1 cellular context compared by ENCODE assay signal in genomic region chr2:26344581-26345283, GRCh38.
TF ChIP-seq lines count a peak whose summit lies in the region.

No MANE protein-coding gene starts in this region.

TF ChIP-seq in HepG2, 621 proteins besides CTCF, POLR2A, EP300 and RAD21 (continues in another document):
- peak; percentile 43; the same call in 1 of the 2 replicates for TF ChIP-seq ELF3 (CRISPR knock-in tag; IDR thresholded peaks at IDR 0.05)
- no peak for TF ChIP-seq ZNF563 (CRISPR knock-in tag; IDR thresholded peaks at IDR 0.05)
- TF ChIP-seq MATR3 (CRISPR knock-in tag; IDR thresholded peaks at IDR 0.05): no peak
- TF ChIP-seq POGZ (CRISPR knock-in tag; IDR thresholded peaks at IDR 0.05): 0 out of 2 replicates have a peak, but pooled peaks have one; percentile 24
- TF ChIP-seq TEAD3 (CRISPR knock-in tag; optimal IDR thresholded peaks at IDR 0.05; ENCODE audit: borderline replicate concordance): peak; percentile 95
- TF ChIP-seq, protein P1, sequence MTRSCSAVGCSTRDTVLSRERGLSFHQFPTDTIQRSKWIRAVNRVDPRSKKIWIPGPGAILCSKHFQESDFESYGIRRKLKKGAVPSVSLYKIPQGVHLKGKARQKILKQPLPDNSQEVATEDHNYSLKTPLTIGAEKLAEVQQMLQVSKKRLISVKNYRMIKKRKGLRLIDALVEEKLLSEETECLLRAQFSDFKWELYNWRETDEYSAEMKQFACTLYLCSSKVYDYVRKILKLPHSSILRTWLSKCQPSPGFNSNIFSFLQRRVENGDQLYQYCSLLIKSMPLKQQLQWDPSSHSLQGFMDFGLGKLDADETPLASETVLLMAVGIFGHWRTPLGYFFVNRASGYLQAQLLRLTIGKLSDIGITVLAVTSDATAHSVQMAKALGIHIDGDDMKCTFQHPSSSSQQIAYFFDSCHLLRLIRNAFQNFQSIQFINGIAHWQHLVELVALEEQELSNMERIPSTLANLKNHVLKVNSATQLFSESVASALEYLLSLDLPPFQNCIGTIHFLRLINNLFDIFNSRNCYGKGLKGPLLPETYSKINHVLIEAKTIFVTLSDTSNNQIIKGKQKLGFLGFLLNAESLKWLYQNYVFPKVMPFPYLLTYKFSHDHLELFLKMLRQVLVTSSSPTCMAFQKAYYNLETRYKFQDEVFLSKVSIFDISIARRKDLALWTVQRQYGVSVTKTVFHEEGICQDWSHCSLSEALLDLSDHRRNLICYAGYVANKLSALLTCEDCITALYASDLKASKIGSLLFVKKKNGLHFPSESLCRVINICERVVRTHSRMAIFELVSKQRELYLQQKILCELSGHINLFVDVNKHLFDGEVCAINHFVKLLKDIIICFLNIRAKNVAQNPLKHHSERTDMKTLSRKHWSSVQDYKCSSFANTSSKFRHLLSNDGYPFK (CRISPR knock-in tag; IDR thresholded peaks at IDR 0.05; ENCODE audit: borderline replicate concordance): no peak
- no peak for TF ChIP-seq SUZ12 (IDR thresholded peaks at IDR 0.05; ENCODE audit: low read depth, low read length)
- TF ChIP-seq, protein P2, sequence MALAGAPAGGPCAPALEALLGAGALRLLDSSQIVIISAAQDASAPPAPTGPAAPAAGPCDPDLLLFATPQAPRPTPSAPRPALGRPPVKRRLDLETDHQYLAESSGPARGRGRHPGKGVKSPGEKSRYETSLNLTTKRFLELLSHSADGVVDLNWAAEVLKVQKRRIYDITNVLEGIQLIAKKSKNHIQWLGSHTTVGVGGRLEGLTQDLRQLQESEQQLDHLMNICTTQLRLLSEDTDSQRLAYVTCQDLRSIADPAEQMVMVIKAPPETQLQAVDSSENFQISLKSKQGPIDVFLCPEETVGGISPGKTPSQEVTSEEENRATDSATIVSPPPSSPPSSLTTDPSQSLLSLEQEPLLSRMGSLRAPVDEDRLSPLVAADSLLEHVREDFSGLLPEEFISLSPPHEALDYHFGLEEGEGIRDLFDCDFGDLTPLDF (CRISPR knock-in tag; IDR thresholded peaks at IDR 0.05): 0 out of 2 replicates have a peak, but pooled peaks have one; percentile 16
- TF ChIP-seq TOPORS (CRISPR knock-in tag; IDR thresholded peaks at IDR 0.05): no peak
- no peak for TF ChIP-seq ZNF678 (CRISPR knock-in tag; IDR thresholded peaks at IDR 0.05)
- TF ChIP-seq, protein P3, sequence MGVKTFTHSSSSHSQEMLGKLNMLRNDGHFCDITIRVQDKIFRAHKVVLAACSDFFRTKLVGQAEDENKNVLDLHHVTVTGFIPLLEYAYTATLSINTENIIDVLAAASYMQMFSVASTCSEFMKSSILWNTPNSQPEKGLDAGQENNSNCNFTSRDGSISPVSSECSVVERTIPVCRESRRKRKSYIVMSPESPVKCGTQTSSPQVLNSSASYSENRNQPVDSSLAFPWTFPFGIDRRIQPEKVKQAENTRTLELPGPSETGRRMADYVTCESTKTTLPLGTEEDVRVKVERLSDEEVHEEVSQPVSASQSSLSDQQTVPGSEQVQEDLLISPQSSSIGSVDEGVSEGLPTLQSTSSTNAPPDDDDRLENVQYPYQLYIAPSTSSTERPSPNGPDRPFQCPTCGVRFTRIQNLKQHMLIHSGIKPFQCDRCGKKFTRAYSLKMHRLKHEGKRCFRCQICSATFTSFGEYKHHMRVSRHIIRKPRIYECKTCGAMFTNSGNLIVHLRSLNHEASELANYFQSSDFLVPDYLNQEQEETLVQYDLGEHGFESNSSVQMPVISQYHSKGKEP (CRISPR knock-in tag; IDR thresholded peaks at IDR 0.05): no peak
- TF ChIP-seq AGO2 (optimal IDR thresholded peaks at IDR 0.05; ENCODE audit: low read depth, low read length): peak; percentile 14
- TF ChIP-seq HIVEP1 (CRISPR knock-in tag; IDR thresholded peaks at IDR 0.05): no peak
- TF ChIP-seq ETV5 (CRISPR knock-in tag; IDR thresholded peaks at IDR 0.05; ENCODE audit: borderline replicate concordance): 0 out of 2 replicates have a peak, but pooled peaks have one; percentile 6
- no peak for TF ChIP-seq ZNF431 (CRISPR knock-in tag; IDR thresholded peaks at IDR 0.05; ENCODE audit: borderline replicate concordance, low read depth)
- TF ChIP-seq HNF1A (IDR thresholded peaks at IDR 0.05; ENCODE audit: low read depth): 0 out of 2 replicates have a peak, but pooled peaks have one; percentile 17
- no peak for TF ChIP-seq HNF1A (CRISPR knock-in tag; IDR thresholded peaks at IDR 0.05; ENCODE audit: borderline replicate concordance)
- TF ChIP-seq THAP8 (CRISPR knock-in tag; IDR thresholded peaks at IDR 0.05; ENCODE audit: borderline replicate concordance): no peak
- no peak for TF ChIP-seq ELF1 (CRISPR knock-in tag; IDR thresholded peaks at IDR 0.05)
- TF ChIP-seq, protein P4, sequence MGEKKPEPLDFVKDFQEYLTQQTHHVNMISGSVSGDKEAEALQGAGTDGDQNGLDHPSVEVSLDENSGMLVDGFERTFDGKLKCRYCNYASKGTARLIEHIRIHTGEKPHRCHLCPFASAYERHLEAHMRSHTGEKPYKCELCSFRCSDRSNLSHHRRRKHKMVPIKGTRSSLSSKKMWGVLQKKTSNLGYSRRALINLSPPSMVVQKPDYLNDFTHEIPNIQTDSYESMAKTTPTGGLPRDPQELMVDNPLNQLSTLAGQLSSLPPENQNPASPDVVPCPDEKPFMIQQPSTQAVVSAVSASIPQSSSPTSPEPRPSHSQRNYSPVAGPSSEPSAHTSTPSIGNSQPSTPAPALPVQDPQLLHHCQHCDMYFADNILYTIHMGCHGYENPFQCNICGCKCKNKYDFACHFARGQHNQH (CRISPR knock-in tag; IDR thresholded peaks at IDR 0.05): 0 out of 2 replicates have a peak, but pooled peaks have one; percentile 34
- TF ChIP-seq JUND (CRISPR knock-in tag; IDR thresholded peaks at IDR 0.05): peak; percentile 65; the same call in 1 of the 2 replicates
- TF ChIP-seq, protein P5, sequence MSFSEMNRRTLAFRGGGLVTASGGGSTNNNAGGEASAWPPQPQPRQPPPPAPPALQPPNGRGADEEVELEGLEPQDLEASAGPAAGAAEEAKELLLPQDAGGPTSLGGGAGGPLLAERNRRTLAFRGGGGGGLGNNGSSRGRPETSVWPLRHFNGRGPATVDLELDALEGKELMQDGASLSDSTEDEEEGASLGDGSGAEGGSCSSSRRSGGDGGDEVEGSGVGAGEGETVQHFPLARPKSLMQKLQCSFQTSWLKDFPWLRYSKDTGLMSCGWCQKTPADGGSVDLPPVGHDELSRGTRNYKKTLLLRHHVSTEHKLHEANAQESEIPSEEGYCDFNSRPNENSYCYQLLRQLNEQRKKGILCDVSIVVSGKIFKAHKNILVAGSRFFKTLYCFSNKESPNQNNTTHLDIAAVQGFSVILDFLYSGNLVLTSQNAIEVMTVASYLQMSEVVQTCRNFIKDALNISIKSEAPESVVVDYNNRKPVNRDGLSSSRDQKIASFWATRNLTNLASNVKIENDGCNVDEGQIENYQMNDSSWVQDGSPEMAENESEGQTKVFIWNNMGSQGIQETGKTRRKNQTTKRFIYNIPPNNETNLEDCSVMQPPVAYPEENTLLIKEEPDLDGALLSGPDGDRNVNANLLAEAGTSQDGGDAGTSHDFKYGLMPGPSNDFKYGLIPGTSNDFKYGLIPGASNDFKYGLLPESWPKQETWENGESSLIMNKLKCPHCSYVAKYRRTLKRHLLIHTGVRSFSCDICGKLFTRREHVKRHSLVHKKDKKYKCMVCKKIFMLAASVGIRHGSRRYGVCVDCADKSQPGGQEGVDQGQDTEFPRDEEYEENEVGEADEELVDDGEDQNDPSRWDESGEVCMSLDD (CRISPR knock-in tag; IDR thresholded peaks at IDR 0.05; ENCODE audit: borderline replicate concordance): no peak
- peak; percentile 89 for TF ChIP-seq ZNF460 (CRISPR knock-in tag; IDR thresholded peaks at IDR 0.05; ENCODE audit: borderline replicate concordance)
- TF ChIP-seq ZSCAN9 (CRISPR knock-in tag; IDR thresholded peaks at IDR 0.05; ENCODE audit: borderline replicate concordance): no peak
- TF ChIP-seq ZNF644 (CRISPR knock-in tag; IDR thresholded peaks at IDR 0.05; ENCODE audit: low read depth): no peak
- TF ChIP-seq FLYWCH1 (CRISPR knock-in tag; IDR thresholded peaks at IDR 0.05): no peak
- TF ChIP-seq DR1 (CRISPR knock-in tag; IDR thresholded peaks at IDR 0.05): no peak
- no peak for TF ChIP-seq HNRNPK (IDR thresholded peaks at IDR 0.05; ENCODE audit: low read depth, low read length, poor library complexity, severe bottlenecking)
- TF ChIP-seq FIP1L1 (IDR thresholded peaks at IDR 0.05; ENCODE audit: borderline replicate concordance, insufficient read depth, low read depth, low read length): no peak
- peak; percentile 56; the same call in 1 of the 2 replicates for TF ChIP-seq ZBTB38 (CRISPR knock-in tag; IDR thresholded peaks at IDR 0.05)
- TF ChIP-seq ATF7 (IDR thresholded peaks at IDR 0.05): no peak
- 0 out of 2 replicates have a peak, but pooled peaks have one; percentile 58 for TF ChIP-seq ATF7 (CRISPR knock-in tag; IDR thresholded peaks at IDR 0.05)
- TF ChIP-seq SAP130 (CRISPR knock-in tag; IDR thresholded peaks at IDR 0.05; ENCODE audit: low read depth): peak; percentile 54; the same call in 1 of the 2 replicates
- TF ChIP-seq CENPT (CRISPR knock-in tag; IDR thresholded peaks at IDR 0.05; ENCODE audit: low read depth): no peak
- no peak for TF ChIP-seq MYNN (CRISPR knock-in tag; IDR thresholded peaks at IDR 0.05; ENCODE audit: low read depth)
- TF ChIP-seq PAX8 (CRISPR knock-in tag; IDR thresholded peaks at IDR 0.05; ENCODE audit: borderline replicate concordance): no peak
- TF ChIP-seq GATAD2A (CRISPR knock-in tag; IDR thresholded peaks at IDR 0.05): 0 out of 2 replicates have a peak, but pooled peaks have one; percentile 25
- TF ChIP-seq, protein P6, sequence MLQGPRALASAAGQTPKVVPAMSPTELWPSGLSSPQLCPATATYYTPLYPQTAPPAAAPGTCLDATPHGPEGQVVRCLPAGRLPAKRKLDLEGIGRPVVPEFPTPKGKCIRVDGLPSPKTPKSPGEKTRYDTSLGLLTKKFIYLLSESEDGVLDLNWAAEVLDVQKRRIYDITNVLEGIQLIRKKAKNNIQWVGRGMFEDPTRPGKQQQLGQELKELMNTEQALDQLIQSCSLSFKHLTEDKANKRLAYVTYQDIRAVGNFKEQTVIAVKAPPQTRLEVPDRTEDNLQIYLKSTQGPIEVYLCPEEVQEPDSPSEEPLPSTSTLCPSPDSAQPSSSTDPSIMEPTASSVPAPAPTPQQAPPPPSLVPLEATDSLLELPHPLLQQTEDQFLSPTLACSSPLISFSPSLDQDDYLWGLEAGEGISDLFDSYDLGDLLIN (CRISPR knock-in tag; IDR thresholded peaks at IDR 0.05; ENCODE audit: borderline replicate concordance): no peak
- TF ChIP-seq ZNF816 (CRISPR knock-in tag; IDR thresholded peaks at IDR 0.05; ENCODE audit: borderline replicate concordance): no peak
